8 cellular contexts compared by ENCODE assay signal in the genomic region with DNA sequence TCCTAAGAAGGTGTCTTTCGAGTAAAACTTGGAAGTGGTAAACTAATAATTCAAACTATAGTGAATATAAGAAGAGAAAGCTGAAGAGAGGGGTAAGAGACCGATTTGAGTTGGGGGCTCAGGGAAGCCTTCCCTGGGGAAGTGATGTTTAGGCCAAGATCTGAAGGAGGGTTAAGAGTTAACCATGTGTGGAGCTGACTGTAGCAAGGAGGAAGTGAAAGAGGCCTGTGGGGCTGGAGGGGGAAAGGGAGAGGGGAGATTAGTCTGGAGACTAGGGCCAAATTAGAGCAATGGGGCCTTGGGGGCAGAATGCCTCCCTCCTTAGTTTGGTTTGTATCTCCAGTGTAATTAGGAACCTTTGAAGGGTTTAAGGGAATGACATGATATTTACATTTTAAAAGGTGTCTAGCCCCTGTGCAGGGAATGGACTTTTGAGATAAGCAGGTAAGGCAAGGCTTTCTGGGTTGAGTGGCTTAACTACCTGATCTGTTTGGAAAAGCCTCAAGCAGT. TPM values are rescaled to one million over a fixed set of nuclear protein-coding genes. Genes with fewer than 3 reads are reported as not detected.
DNase-seq lines count a peak whose midpoint lies in the region; ATAC-seq and TF ChIP-seq lines count a peak whose summit lies in the region.

No MANE protein-coding gene starts in this region.

- H3K4me2 ChIP-seq in BLaER1 = peak overlapping the region; percentile 99

- TF ChIP-seq CTCF in GM20000 (IDR thresholded peaks at IDR 0.05; ENCODE audit: extremely low read depth, missing control alignments) = no peak
- no peak for TF ChIP-seq CTCF in spleen (IDR thresholded peaks at IDR 0.05 in 8 of 11, conservative IDR thresholded peaks at IDR 0.05 in 3 of 11)

- peak overlapping the region; percentile 98 for H3K4me3 ChIP-seq in BLaER1
- H3K4me3 ChIP-seq in spleen = peak overlapping the region in 5 of 8 donors; percentile 10 to 97 (median 83)

- H3K27me3 Mint-ChIP-seq in effector memory CD8-positive, alpha-beta T cell = no peaks in the 10 kb centered on the region

- H3K4me1 Mint-ChIP-seq in effector memory CD8-positive, alpha-beta T cell (ENCODE audit: low read depth in 2 of 2) = peaks cover 53 to 62% of the 10 kb centered on the region in 2 donors

- peaks cover 68% of the 10 kb centered on the region for H4K20me1 ChIP-seq in BLaER1

- intact Hi-C loops in spleen (cut with DNase I; ENCODE audit: low total_unique reads) = no loop called here

- TF ChIP-seq POLR2A in spleen (IDR thresholded peaks at IDR 0.05) = no peak

- no peak for ATAC-seq in effector memory CD8-positive, alpha-beta T cell (replicated peaks)
- no peak for ATAC-seq in HG02623 (IDR thresholded peaks at IDR 0.05; ENCODE audit: unreplicated experiment)

- peaks cover 19% of the 10 kb centered on the region for H3K36me3 Mint-ChIP-seq in effector memory CD8-positive, alpha-beta T cell (ENCODE audit: insufficient read depth)

- no peaks in the 10 kb centered on the region for H3K27me3 ChIP-seq in BLaER1
- H3K27me3 ChIP-seq in spleen (replicated peaks in 1 of 7) = no peaks in the 10 kb centered on the region

- no peaks in the 10 kb centered on the region for H3K9me3 Mint-ChIP-seq in effector memory CD8-positive, alpha-beta T cell

- peak overlapping the region; percentile 40; the same call in 1 of the 2 replicates for H3K9ac ChIP-seq in BLaER1

- DNase-seq in GM20000 (ENCODE audit: low spot score) (peak; percentile 63), NAMALWA (ENCODE audit: low spot score) (peak; percentile 84), spleen (no peak), NCI-H1105 treated with DMSO at 0.1 percent for 48 hours (lab: John Stamatoyannopoulos, UW) (no peak), epidermal melanocyte (ENCODE audit: insufficient read length, low spot score) (no peak)
- DNase-seq in effector memory CD8-positive, alpha-beta T cell = no peak

- WGBS in spleen, 5 donors = 14 to 28% (median 19%) methylated on average over 2 of the region's 2 CpGs

- H3K4me1 ChIP-seq in BLaER1 = peaks cover 39% of the 10 kb centered on the region
- H3K4me1 ChIP-seq in spleen = peaks cover 28 to 90% (median 82%) of the 10 kb centered on the region in 6 donors

- H3K27ac ChIP-seq in BLaER1 (peak overlapping the region; percentile 91), spleen (peak overlapping the region in 7 of 8 donors; percentile 29 to 100 (median 99))

- H3K4me3 Mint-ChIP-seq in effector memory CD8-positive, alpha-beta T cell = peak overlapping the region; percentile 93 to 94

- H3K36me3 ChIP-seq in BLaER1 (peaks cover 37% of the 10 kb centered on the region), spleen (peaks cover 0 to 14% (median 0%) of the 10 kb centered on the region in 6 donors)

- no peaks in the 10 kb centered on the region for H3K9me3 ChIP-seq in BLaER1
- H3K9me3 ChIP-seq in spleen = no peaks in the 10 kb centered on the region

- peak overlapping the region; percentile 30 to 94 for H3K27ac Mint-ChIP-seq in effector memory CD8-positive, alpha-beta T cell

RNA-seq across cellular contexts. Expression of a gene that starts 2.2 kb away (rescaled TPM):
- 10 to 100 TPM; 29.4 to 36.2 (median 33.6) TPM for total RNA-seq in spleen
- 10 to 100 TPM in 1 of 3 donors, 1 to 10 TPM in 2; 5.2 to 10.9 (median 5.3) TPM for polyA plus RNA-seq in spleen

RNA-seq across cellular contexts. Expression of a gene that starts 34.7 kb away (rescaled TPM):
- 100 to 1,000 TPM in 3 of 7 donors, 10 to 100 TPM in 4; 89.8 to 139 (median 96.9) TPM for total RNA-seq in spleen
- 100 to 1,000 TPM in 2 of 3 donors, 10 to 100 TPM in 1; 86.5 to 114 (median 101) TPM for polyA plus RNA-seq in spleen

Comparison
In these comparisons a context has a peak if more than half of its experiments do, and no peak if none do; other contexts are left out.
1. DNase-seq: peak in GM20000 (single experiment) and NAMALWA (single experiment); none in effector memory CD8-positive, alpha-beta T cell (0 of 3), spleen (single experiment), NCI-H1105 treated with DMSO at 0.1 percent for 48 hours (single experiment) and epidermal melanocyte (single experiment).